ENCODE assay signal across 8 cellular contexts in the genomic region with DNA sequence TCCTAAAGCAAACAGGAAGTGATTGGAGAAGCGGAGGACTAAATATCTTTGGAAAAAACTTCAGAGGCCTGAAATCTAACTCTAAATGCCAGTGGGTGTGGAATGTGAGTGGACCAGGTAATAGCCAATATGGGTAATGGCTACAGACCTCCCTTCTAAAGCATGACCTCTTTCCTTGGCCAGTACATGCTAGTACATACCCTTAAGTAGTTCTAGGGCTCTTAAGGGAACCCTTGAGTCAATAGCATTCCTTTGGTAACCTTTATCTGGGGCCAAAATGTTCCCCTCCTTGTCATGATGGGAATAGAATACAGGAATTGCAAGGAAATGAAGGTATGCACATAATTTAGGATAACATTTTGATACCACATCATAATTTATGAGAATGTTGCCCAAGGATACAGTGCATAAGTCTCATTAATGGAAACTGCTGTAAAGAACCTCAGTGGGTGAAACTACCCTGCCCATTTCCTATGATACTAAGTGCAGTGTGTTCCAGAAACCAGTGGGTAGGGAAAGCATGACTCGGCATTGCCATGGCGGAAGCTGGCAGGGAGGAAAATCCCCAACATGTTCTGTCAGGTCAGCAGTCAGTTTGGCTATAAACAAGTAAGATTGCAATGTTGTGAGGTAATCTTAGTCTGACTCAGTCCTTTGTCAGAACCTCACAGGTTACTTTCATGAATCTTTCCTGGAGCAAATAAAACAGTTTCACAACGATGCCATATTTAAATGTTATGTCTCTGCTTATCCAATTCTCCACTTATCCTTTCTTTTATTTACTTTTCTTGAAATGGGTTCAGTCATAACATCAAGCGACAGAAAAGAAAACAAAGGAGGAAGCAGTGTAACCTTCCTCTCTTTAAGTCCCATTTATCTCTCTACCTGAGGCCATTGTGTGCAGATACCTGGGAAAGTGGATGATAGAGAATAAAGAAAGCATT. TPM values are rescaled to one million over a fixed set of nuclear protein-coding genes. Genes with fewer than 3 reads are reported as not detected.
DNase-seq lines count a peak whose midpoint lies in the region; ATAC-seq and TF ChIP-seq lines count a peak whose summit lies in the region.

No MANE protein-coding gene starts in this region.

- no peak for TF ChIP-seq CTCF in AG09309 (IDR thresholded peaks at IDR 0.05; ENCODE audit: control insufficient read depth, insufficient read depth, low read depth, low read length, missing control alignments)

- ATAC-seq in GM19025 (IDR thresholded peaks at IDR 0.05; ENCODE audit: low read depth, unreplicated experiment) (peak; percentile 84), HG03159 (IDR thresholded peaks at IDR 0.05; ENCODE audit: unreplicated experiment) (peak; percentile 68), esophagus mucosa (peak; percentile 99)

- DNase-seq in AG09309 (ENCODE audit: low read depth) (peak; percentile 89), SW480 (ENCODE audit: low spot score) (peak; percentile 87), pulmonary artery endothelial cell (ENCODE audit: low read depth, low spot score) (peak; percentile 94), NCI-H1092 (lab: John Stamatoyannopoulos, UW) (no peak), NCI-H2227 (lab: John Stamatoyannopoulos, UW; ENCODE audit: unreplicated experiment) (no peak)

- no peak overlapping the region for H3K4me3 ChIP-seq in AG09309 (ENCODE audit: control insufficient read depth, low read depth, low read length)

RNA-seq across cellular contexts. Expression of a gene that starts 23.5 kb away (rescaled TPM):
- 28.8 TPM for total RNA-seq in esophagus mucosa
- total RNA-seq in pulmonary artery endothelial cell, result 44.1 and 54.0 TPM in 2 replicates

Comparison
In these comparisons a context has a peak if more than half of its experiments do, and no peak if none do; other contexts are left out.
1. DNase-seq: peak in AG09309 (single experiment), SW480 (single experiment) and pulmonary artery endothelial cell (single experiment); none in NCI-H1092 (single experiment) and NCI-H2227 (single experiment).
2. Peak in every context shown above with its lines, with median percentiles within 50 percentile points of each other: ATAC-seq.